Comparison of ENCODE assay signal across 8 cellular contexts in the genomic region with DNA sequence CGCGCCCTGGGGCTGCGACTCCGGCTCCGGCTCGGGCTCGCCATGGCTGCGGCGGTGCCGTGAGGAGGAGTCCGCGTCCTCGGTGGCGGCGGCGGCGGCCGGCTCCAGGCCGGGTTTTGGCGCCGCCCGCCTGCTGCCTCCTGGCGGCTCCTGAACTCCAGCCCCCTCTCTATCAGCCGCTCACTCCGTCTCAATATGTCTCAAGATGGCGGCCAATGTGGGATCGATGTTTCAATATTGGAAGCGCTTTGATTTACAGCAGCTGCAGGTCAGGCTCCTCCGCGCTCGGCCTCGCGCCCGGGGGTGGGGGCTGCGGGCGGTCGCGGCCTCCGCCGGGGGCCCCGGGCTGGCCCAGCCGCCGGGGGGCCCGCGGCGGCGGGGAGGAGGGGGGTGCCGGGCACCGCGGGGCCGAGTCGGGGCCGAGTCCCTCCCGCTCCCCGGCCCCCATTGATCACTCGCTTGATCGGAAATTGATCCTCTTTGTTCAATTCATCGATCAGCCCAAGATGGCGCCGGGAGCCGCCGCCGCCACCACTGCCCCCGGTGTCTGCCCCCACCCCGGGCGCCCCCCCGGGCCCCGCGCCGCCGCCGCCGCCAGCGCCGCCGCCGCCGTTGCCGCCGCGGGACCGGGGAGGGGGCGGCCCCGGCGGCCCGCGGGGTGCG. TPM values are rescaled to one million over a fixed set of nuclear protein-coding genes. Genes with fewer than 3 reads are reported as not detected.
DNase-seq lines count a peak whose midpoint lies in the region; ATAC-seq and TF ChIP-seq lines count a peak whose summit lies in the region.

No MANE protein-coding gene starts in this region.

- H3K4me1 ChIP-seq in tibial artery, result peaks cover 0 to 32% (median 12%) of the 10 kb centered on the region in 4 donors

- intact Hi-C loops in tibial artery (cut with DNase I; ENCODE audit: low total_unique reads), result loop anchor here (2.0 to 5.0 kb wide), 3 partner anchors 121 to 309 kb away; no protein-coding TSS in a partner anchor

- peak overlapping the region; percentile 92 for H3K4me3 ChIP-seq in tibial artery

- H3K27ac ChIP-seq in tibial artery, result peak overlapping the region; percentile 67 to 70

- H3K36me3 Mint-ChIP-seq in activated naive CD4-positive, alpha-beta T cell treated with anti-CD3 and anti-CD28 coated beads, Interleukin-2, amount 10 ng/mL, durations not matched to agents 7 days and 5 days, result peaks cover 1% of the 10 kb centered on the region
- H3K36me3 Mint-ChIP-seq in glutamatergic neuron (ENCODE audit: unreplicated experiment) (no peaks in the 10 kb centered on the region), osteocyte (ENCODE audit: unreplicated experiment) (no peaks in the 10 kb centered on the region)

- no peaks in the 10 kb centered on the region for H3K36me3 ChIP-seq in tibial artery

- DNase-seq in DMS53 treated with DMSO at 0.1 percent for 48 hours (lab: John Stamatoyannopoulos, UW; ENCODE audit: unreplicated experiment), result peak; percentile 71
- DNase-seq in LHCN-M2 (ENCODE audit: low read depth), result peak; percentile 79
- peak; percentile 80 for DNase-seq in SIG-M5 treated with dmso at 0.1 percent for 504 hours (lab: John Stamatoyannopoulos, UW; ENCODE audit: unreplicated experiment)
- DNase-seq in activated naive CD4-positive, alpha-beta T cell treated with anti-CD3 and anti-CD28 coated beads, Interleukin-2, amount 10 ng/mL, durations not matched to agents 7 days and 5 days, result peak; percentile 79
- DNase-seq in glutamatergic neuron, result peak; percentile 86
- DNase-seq in osteocyte (ENCODE audit: extremely low spot score, unreplicated experiment), result peak; percentile 91
- DNase-seq in tibial artery, result peak; percentile 70 to 82

- H3K27ac Mint-ChIP-seq in activated naive CD4-positive, alpha-beta T cell treated with anti-CD3 and anti-CD28 coated beads, Interleukin-2, amount 10 ng/mL, durations not matched to agents 7 days and 5 days, result peak overlapping the region; percentile 79
- peak overlapping the region; percentile 28 for H3K27ac Mint-ChIP-seq in glutamatergic neuron (ENCODE audit: unreplicated experiment)
- peak overlapping the region; percentile 47 for H3K27ac Mint-ChIP-seq in osteocyte (ENCODE audit: unreplicated experiment)

- H3K27me3 Mint-ChIP-seq in activated naive CD4-positive, alpha-beta T cell treated with anti-CD3 and anti-CD28 coated beads, Interleukin-2, amount 10 ng/mL, durations not matched to agents 7 days and 5 days, result peaks cover 37% of the 10 kb centered on the region
- H3K27me3 Mint-ChIP-seq in glutamatergic neuron (ENCODE audit: unreplicated experiment), result peaks cover 6% of the 10 kb centered on the region
- H3K27me3 Mint-ChIP-seq in osteocyte (ENCODE audit: unreplicated experiment), result peaks cover 22% of the 10 kb centered on the region

- H3K9me3 Mint-ChIP-seq in activated naive CD4-positive, alpha-beta T cell treated with anti-CD3 and anti-CD28 coated beads, Interleukin-2, amount 10 ng/mL, durations not matched to agents 7 days and 5 days, result no peaks in the 10 kb centered on the region
- peaks cover 9% of the 10 kb centered on the region for H3K9me3 Mint-ChIP-seq in glutamatergic neuron (ENCODE audit: unreplicated experiment)
- no peaks in the 10 kb centered on the region for H3K9me3 Mint-ChIP-seq in osteocyte (ENCODE audit: unreplicated experiment)

- no peaks in the 10 kb centered on the region for H3K27me3 ChIP-seq in tibial artery

- peak; percentile 58 for ATAC-seq in GM21723 (IDR thresholded peaks at IDR 0.05; ENCODE audit: unreplicated experiment)

- TF ChIP-seq CTCF in glutamatergic neuron (IDR thresholded peaks at IDR 0.05; ENCODE audit: partially characterized antibody, unreplicated experiment) (no peak), osteocyte (IDR thresholded peaks at IDR 0.05) (peak; percentile 23), tibial artery (IDR thresholded peaks at IDR 0.05) (peak; percentile 8 to 34)

- H3K4me3 Mint-ChIP-seq in activated naive CD4-positive, alpha-beta T cell treated with anti-CD3 and anti-CD28 coated beads, Interleukin-2, amount 10 ng/mL, durations not matched to agents 7 days and 5 days, result peak overlapping the region; percentile 76
- H3K4me3 Mint-ChIP-seq in glutamatergic neuron (ENCODE audit: unreplicated experiment) (peak overlapping the region; percentile 74), osteocyte (ENCODE audit: unreplicated experiment) (peak overlapping the region; percentile 78)

- H3K4me1 Mint-ChIP-seq in activated naive CD4-positive, alpha-beta T cell treated with anti-CD3 and anti-CD28 coated beads, Interleukin-2, amount 10 ng/mL, durations not matched to agents 7 days and 5 days, result peaks cover 19% of the 10 kb centered on the region
- peaks cover 11% of the 10 kb centered on the region for H3K4me1 Mint-ChIP-seq in glutamatergic neuron (ENCODE audit: low read depth, unreplicated experiment)
- H3K4me1 Mint-ChIP-seq in osteocyte (ENCODE audit: unreplicated experiment), result peaks cover 35% of the 10 kb centered on the region

- CTCF ChIA-PET in activated naive CD4-positive, alpha-beta T cell treated with anti-CD3 and anti-CD28 coated beads, Interleukin-2, amount 10 ng/mL, durations not matched to agents 7 days and 5 days (lab: Charles Lee), result no interaction called here

- H3K9me3 ChIP-seq in tibial artery, result no peaks in the 10 kb centered on the region

RNA-seq across cellular contexts. Expression of gene CUX1, which starts 1.5 kb away (rescaled TPM):
- 26.4 and 33.3 TPM in 2 replicates for total RNA-seq in LHCN-M2 (2014; rRNA removed)
- 20.1 TPM for polyA plus RNA-seq in LHCN-M2 (2012)
- 56.5 TPM for total RNA-seq in glutamatergic neuron (ENCODE audit: unreplicated experiment)
- 87.1 and 89.1 TPM in 2 replicates for total RNA-seq in osteocyte

Comparison
In these comparisons a context has a peak if more than half of its experiments do, and no peak if none do; other contexts are left out.
1. Peak in every context shown above with its lines: DNase-seq, ATAC-seq, H3K4me3 ChIP-seq and H3K27ac ChIP-seq.
2. H3K27ac Mint-ChIP-seq: peak in every context shown above with its lines; median percentile 79 in activated naive CD4-positive, alpha-beta T cell treated with anti-CD3 and anti-CD28 coated beads, Interleukin-2, amount 10 ng/mL, durations not matched to agents 7 days and 5 days; 47 in osteocyte; 28 in glutamatergic neuron.